Comparison of ENCODE assay signal across 21 cellular contexts in the genomic region with DNA sequence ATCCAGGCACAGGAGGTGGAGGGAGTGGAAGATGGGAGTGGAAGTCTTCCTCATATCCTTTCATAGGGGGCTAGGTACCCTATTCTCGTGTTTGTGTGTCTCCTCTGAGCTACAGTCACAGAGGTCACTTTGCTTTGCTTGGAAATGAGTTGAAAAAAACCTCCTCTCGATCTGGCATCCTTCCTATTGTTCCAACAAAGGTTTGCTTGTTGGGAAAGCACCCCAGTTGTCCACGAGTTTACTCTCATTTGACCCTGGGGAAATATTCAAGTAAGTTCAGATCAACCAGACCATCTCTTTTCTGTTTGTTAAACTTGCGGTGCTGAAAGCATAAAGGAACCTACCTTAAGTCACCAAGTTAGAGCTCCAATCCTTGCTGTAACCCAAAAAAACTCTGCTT.
"Had no signal": no experiment of that assay in that cellular context is flagged by ENCODE, and none has a peak within 500 bp of the region (broad histone marks: within the 10 kb centered on the region; RNA-seq: fewer than 3 reads in every experiment).

No MANE protein-coding gene starts in this region.

- H3K27ac ChIP-seq: colonic mucosa, foreskin keratinocyte, heart left ventricle, ovary, psoas muscle, sigmoid colon, skin epidermis, upper lobe of left lung, vagina had no signal

- H3K4me3 ChIP-seq: colonic mucosa, heart left ventricle, mucosa of descending colon, ovary, psoas muscle, sigmoid colon, skin epidermis, upper lobe of left lung, vagina had no signal

- H3K9me3 ChIP-seq: colonic mucosa, heart left ventricle, mucosa of descending colon, ovary, psoas muscle, sigmoid colon, upper lobe of left lung, vagina had no signal

- H3K36me3 ChIP-seq: colonic mucosa, heart left ventricle, ovary, sigmoid colon, upper lobe of left lung, vagina had no signal

- H3K27me3 ChIP-seq: colonic mucosa, heart left ventricle, ovary, sigmoid colon, upper lobe of left lung, vagina had no signal

- H3K27ac Mint-ChIP-seq: endodermal cell; naive thymus-derived CD8-positive, alpha-beta T cell had no signal

- ATAC-seq: foreskin keratinocyte; heart left ventricle; mucosa of descending colon; naive thymus-derived CD8-positive, alpha-beta T cell; psoas muscle had no signal

- H3K36me3 Mint-ChIP-seq: naive thymus-derived CD8-positive, alpha-beta T cell had no signal

- H3K4me1 ChIP-seq: colonic mucosa, foreskin keratinocyte, psoas muscle, sigmoid colon, upper lobe of left lung had no signal

- H3K4me1 Mint-ChIP-seq: naive thymus-derived CD8-positive, alpha-beta T cell had no signal

- H3K4me3 Mint-ChIP-seq: endodermal cell; naive thymus-derived CD8-positive, alpha-beta T cell had no signal

- H3K9me3 Mint-ChIP-seq: endodermal cell; naive thymus-derived CD8-positive, alpha-beta T cell had no signal

- FAIRE-seq: endothelial cell of umbilical vein had no signal

- DNase-seq: colonic mucosa; effector CD4-positive, alpha-beta T cell; endodermal cell; erythroblast; foreskin keratinocyte; heart left ventricle; hippocampal formation; mucosa of descending colon; naive thymus-derived CD8-positive, alpha-beta T cell; nucleus accumbens; ovary; psoas muscle; retina; sigmoid colon; stimulated activated CD4-positive, alpha-beta T cell treated with anti-CD3 and anti-CD28 coated beads, Interleukin-12 subunit alpha, Interleukin-12 subunit beta, amount 100 ng/mL, for 4 hours; stimulated activated CD4-positive, alpha-beta T cell treated with anti-CD3 and anti-CD28 coated beads, Interleukin-2, amount 100 ng/mL, for 48 hours; stimulated activated naive CD4-positive, alpha-beta T cell treated with Interleukin-2 at 50 U/mL for 16 hours; upper lobe of left lung had no signal
